Comparison of ENCODE assay signal across 1 cellular context in genomic region chr18:57970356-57971095, GRCh38.
TF ChIP-seq lines count a peak whose summit lies in the region.

No MANE protein-coding gene starts in this region.

TF ChIP-seq in HepG2, 621 proteins besides CTCF, POLR2A, EP300 and RAD21 (continued from another document and continues in another):
- TF ChIP-seq PRDM4 (CRISPR knock-in tag; IDR thresholded peaks at IDR 0.05; ENCODE audit: borderline replicate concordance) (no peak), TRIM22 (IDR thresholded peaks at IDR 0.05) (no peak), NFE2L2 (IDR thresholded peaks at IDR 0.05; ENCODE audit: low read length) (no peak), ZNF780A (CRISPR knock-in tag; IDR thresholded peaks at IDR 0.05) (no peak), SALL1 (CRISPR knock-in tag; IDR thresholded peaks at IDR 0.05) (peak; percentile 12; the same call in 1 of the 2 replicates), ZNF317 (CRISPR knock-in tag; IDR thresholded peaks at IDR 0.05) (no peak), ARID2 (CRISPR knock-in tag; IDR thresholded peaks at IDR 0.05; ENCODE audit: borderline replicate concordance) (peak; percentile 45; the same call in 1 of the 2 replicates), NFYC (CRISPR knock-in tag; IDR thresholded peaks at IDR 0.05) (no peak), ZNF501 (CRISPR knock-in tag; IDR thresholded peaks at IDR 0.05) (no peak), AGO1 (IDR thresholded peaks at IDR 0.05; ENCODE audit: low read depth, low read length, poor library complexity, severe bottlenecking) (no peak), SOX6 (IDR thresholded peaks at IDR 0.05) (no peak), SOX6 (CRISPR knock-in tag; IDR thresholded peaks at IDR 0.05) (peak; percentile 19; the same call in 1 of the 2 replicates), ZNF17 (CRISPR knock-in tag; IDR thresholded peaks at IDR 0.05) (no peak), SP2 (CRISPR knock-in tag; IDR thresholded peaks at IDR 0.05) (no peak), RFXANK (CRISPR knock-in tag; IDR thresholded peaks at IDR 0.05) (no peak), NRL (CRISPR knock-in tag; IDR thresholded peaks at IDR 0.05; ENCODE audit: borderline replicate concordance) (no peak), SMC3 (IDR thresholded peaks at IDR 0.05; ENCODE audit: low read length) (peak; percentile 56), NCOA1 (CRISPR knock-in tag; IDR thresholded peaks at IDR 0.05) (no peak), TEAD3 (CRISPR knock-in tag; optimal IDR thresholded peaks at IDR 0.05; ENCODE audit: borderline replicate concordance) (no peak), HIVEP1 (CRISPR knock-in tag; IDR thresholded peaks at IDR 0.05) (no peak), XRCC5 (optimal IDR thresholded peaks at IDR 0.05; ENCODE audit: low read length) (peak; percentile 22), ZNF382 (CRISPR knock-in tag; IDR thresholded peaks at IDR 0.05; ENCODE audit: borderline replicate concordance) (no peak), ZFP36 (IDR thresholded peaks at IDR 0.05; ENCODE audit: borderline replicate concordance, low read depth, low read length, partially characterized antibody) (no peak), SUZ12 (IDR thresholded peaks at IDR 0.05; ENCODE audit: low read depth, low read length) (no peak), ZFP36L1 (CRISPR knock-in tag; IDR thresholded peaks at IDR 0.05) (no peak), ZNF496 (CRISPR knock-in tag; IDR thresholded peaks at IDR 0.05; ENCODE audit: insufficient replicate concordance) (no peak), CENPX (CRISPR knock-in tag; IDR thresholded peaks at IDR 0.05) (no peak), ZNF484 (CRISPR knock-in tag; IDR thresholded peaks at IDR 0.05; ENCODE audit: borderline replicate concordance, low read depth) (no peak), TARDBP (CRISPR knock-in tag; IDR thresholded peaks at IDR 0.05) (0 out of 2 replicates have a peak, but pooled peaks have one; percentile 19), GPN1 (CRISPR knock-in tag; IDR thresholded peaks at IDR 0.05; ENCODE audit: borderline replicate concordance) (no peak), PRPF4 (IDR thresholded peaks at IDR 0.05; ENCODE audit: low read depth, low read length, poor library complexity, severe bottlenecking) (no peak), KIAA2018 (CRISPR knock-in tag; IDR thresholded peaks at IDR 0.05; ENCODE audit: borderline replicate concordance) (no peak), STAT5B (CRISPR knock-in tag; IDR thresholded peaks at IDR 0.05) (no peak), CCDC6 (CRISPR knock-in tag; IDR thresholded peaks at IDR 0.05) (no peak), ZBTB33 (CRISPR knock-in tag; IDR thresholded peaks at IDR 0.05) (no peak), NFATC3 (CRISPR knock-in tag; IDR thresholded peaks at IDR 0.05) (no peak), ZBTB21 (CRISPR knock-in tag; IDR thresholded peaks at IDR 0.05) (no peak), SRY (CRISPR knock-in tag; IDR thresholded peaks at IDR 0.05) (no peak), SRSF1 (optimal IDR thresholded peaks at IDR 0.05; ENCODE audit: low read depth, low read length) (no peak), STAG1 (CRISPR knock-in tag; IDR thresholded peaks at IDR 0.05) (peak; percentile 62), DR1 (CRISPR knock-in tag; IDR thresholded peaks at IDR 0.05) (no peak), EHMT2 (IDR thresholded peaks at IDR 0.05; ENCODE audit: borderline replicate concordance, low read depth, low read length) (no peak), ZNF318 (CRISPR knock-in tag; IDR thresholded peaks at IDR 0.05) (no peak), ATF7-NPFF (CRISPR knock-in tag; IDR thresholded peaks at IDR 0.05; ENCODE audit: low read depth) (no peak)
